ENCODE assay signal across 25 cellular contexts in the genomic region with DNA sequence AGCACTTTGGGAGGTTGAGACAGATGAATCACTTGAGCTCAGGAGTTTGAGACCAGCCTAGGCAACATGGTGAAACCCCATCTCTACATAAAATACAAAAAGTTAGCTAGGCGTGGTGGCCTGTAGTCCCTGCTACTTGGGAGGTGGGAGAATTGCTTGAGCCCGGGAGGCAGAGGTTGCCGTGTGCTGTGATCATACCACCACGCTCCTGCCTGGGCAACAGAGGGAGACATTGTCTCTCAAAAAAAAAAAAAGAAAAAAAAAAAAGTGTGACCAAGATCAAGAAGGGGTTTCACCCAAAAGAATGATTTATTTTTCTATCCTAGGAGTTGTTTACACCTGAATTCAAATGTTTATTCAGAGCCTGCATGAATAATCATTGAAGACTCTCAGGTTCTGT.
DNase-seq lines count a peak whose midpoint lies in the region; ATAC-seq and TF ChIP-seq lines count a peak whose summit lies in the region.
"Had no signal": no experiment of that assay in that cellular context is flagged by ENCODE, and none has a peak within 500 bp of the region (broad histone marks: within the 10 kb centered on the region; RNA-seq: fewer than 3 reads in every experiment).

No MANE protein-coding gene starts in this region.

- DNase-seq in H4 (ENCODE audit: low spot score) (peak; percentile 6), endodermal cell (peak; percentile 54), neural progenitor cell (ENCODE audit: low spot score) (peak; percentile 4), NCI-H1930 (lab: John Stamatoyannopoulos, UW) (no peak)
- DNase-seq in activated T-helper 1 cell treated with anti-CD3 and anti-CD28 coated beads, Interleukin-12 subunit alpha, Interleukin-12 subunit beta, Interleukin-2, Interleukin-4 antibody, amounts not matched to agents 30 ng/mL and 10 ng/mL and 1 ng/mL, durations not matched to agents 14 hours and 24 hours and 36 hours (ENCODE audit: low spot score), result no peak
- DNase-seq: activated CD4-positive, alpha-beta memory T cell treated with anti-CD3 and anti-CD28 coated beads, Interleukin-2, amount 10 ng/mL, durations not matched to agents 7 days and 5 days; activated gamma-delta T cell treated with Interleukin-2 at 50 U/mL for 16 hours; activated naive CD8-positive, alpha-beta T cell treated with anti-CD3 and anti-CD28 coated beads, Interleukin-2, amount 50 U/mL, for 24 hours; Calu3; EL; glutamatergic neuron; KG1; left lung; naive B cell; NCI-H1694 treated with DMSO at 0.1 percent for 48 hours; NCI-H526 treated with DMSO at 0.1 percent for 48 hours; stimulated activated CD4-positive, alpha-beta T cell treated with anti-CD3 and anti-CD28 coated beads, Interleukin-4, amount 100 ng/mL, for 24 hours; stimulated activated naive CD4-positive, alpha-beta T cell treated with Interleukin-2 at 50 U/mL for 16 hours; T1000; testis had no signal

- H3K27ac ChIP-seq in OCI-LY3 (ENCODE audit: low read length) (no peak overlapping the region), endodermal cell (ENCODE audit: low read depth, low read length) (no peak overlapping the region), neural progenitor cell (no peak overlapping the region)
- H3K27ac ChIP-seq: left lung, testis had no signal

- H3K4me2 ChIP-seq in OCI-LY3 (ENCODE audit: low read length) (no peak overlapping the region), neural progenitor cell (no peak overlapping the region)

- H3F3A ChIP-seq in neural progenitor cell (ENCODE audit: low read depth), result no peaks in the 10 kb centered on the region

- H3K36me3 ChIP-seq in OCI-LY3 (replicated peaks; ENCODE audit: low read depth, low read length), result no peaks in the 10 kb centered on the region
- H3K36me3 ChIP-seq in endodermal cell (ENCODE audit: control insufficient read depth, insufficient read depth, low read length), result no peaks in the 10 kb centered on the region
- no peaks in the 10 kb centered on the region for H3K36me3 ChIP-seq in neural progenitor cell
- H3K36me3 ChIP-seq: left lung had no signal

- H3K4me1 ChIP-seq in OCI-LY3 (ENCODE audit: low read length) (no peaks in the 10 kb centered on the region), endodermal cell (ENCODE audit: control insufficient read depth, insufficient read depth, low read length) (no peaks in the 10 kb centered on the region), neural progenitor cell (peaks cover 5% of the 10 kb centered on the region)
- H3K4me1 ChIP-seq: left lung, testis had no signal

- H3K27me3 Mint-ChIP-seq in endodermal cell (ENCODE audit: insufficient read depth) (no peaks in the 10 kb centered on the region), neural progenitor cell (ENCODE audit: insufficient read depth, low read depth) (no peaks in the 10 kb centered on the region)
- H3K27me3 Mint-ChIP-seq in activated T-helper 1 cell treated with anti-CD3 and anti-CD28 coated beads, Interleukin-12 subunit alpha, Interleukin-12 subunit beta, Interleukin-2, Interleukin-4 antibody, amounts not matched to agents 30 ng/mL and 10 ng/mL and 1 ng/mL, durations not matched to agents 14 hours and 24 hours and 36 hours (ENCODE audit: insufficient read depth), result no peaks in the 10 kb centered on the region
- H3K27me3 Mint-ChIP-seq: activated CD4-positive, alpha-beta memory T cell treated with anti-CD3 and anti-CD28 coated beads, Interleukin-2, amount 10 ng/mL, durations not matched to agents 7 days and 5 days; activated naive CD8-positive, alpha-beta T cell treated with anti-CD3 and anti-CD28 coated beads, Interleukin-2, amount 50 U/mL, for 24 hours; central memory CD8-positive, alpha-beta T cell; naive B cell had no signal

- H4K20me1 ChIP-seq in OCI-LY3 (ENCODE audit: insufficient read depth, low read length) (no peaks in the 10 kb centered on the region), neural progenitor cell (ENCODE audit: low read depth) (no peaks in the 10 kb centered on the region)

- H3K4me3 Mint-ChIP-seq in endodermal cell, result no peak overlapping the region
- H3K4me3 Mint-ChIP-seq in neural progenitor cell, result no peak overlapping the region
- H3K4me3 Mint-ChIP-seq in activated T-helper 1 cell treated with anti-CD3 and anti-CD28 coated beads, Interleukin-12 subunit alpha, Interleukin-12 subunit beta, Interleukin-2, Interleukin-4 antibody, amounts not matched to agents 30 ng/mL and 10 ng/mL and 1 ng/mL, durations not matched to agents 14 hours and 24 hours and 36 hours, result no peak overlapping the region
- H3K4me3 Mint-ChIP-seq: activated CD4-positive, alpha-beta memory T cell treated with anti-CD3 and anti-CD28 coated beads, Interleukin-2, amount 10 ng/mL, durations not matched to agents 7 days and 5 days; activated naive CD8-positive, alpha-beta T cell treated with anti-CD3 and anti-CD28 coated beads, Interleukin-2, amount 50 U/mL, for 24 hours; CD14-positive monocyte; central memory CD8-positive, alpha-beta T cell; naive B cell had no signal

- H3K27ac Mint-ChIP-seq in endodermal cell, result no peak overlapping the region
- no peak overlapping the region for H3K27ac Mint-ChIP-seq in neural progenitor cell
- H3K27ac Mint-ChIP-seq in activated T-helper 1 cell treated with anti-CD3 and anti-CD28 coated beads, Interleukin-12 subunit alpha, Interleukin-12 subunit beta, Interleukin-2, Interleukin-4 antibody, amounts not matched to agents 30 ng/mL and 10 ng/mL and 1 ng/mL, durations not matched to agents 14 hours and 24 hours and 36 hours, result no peak overlapping the region
- H3K27ac Mint-ChIP-seq: activated CD4-positive, alpha-beta memory T cell treated with anti-CD3 and anti-CD28 coated beads, Interleukin-2, amount 10 ng/mL, durations not matched to agents 7 days and 5 days; activated naive CD8-positive, alpha-beta T cell treated with anti-CD3 and anti-CD28 coated beads, Interleukin-2, amount 50 U/mL, for 24 hours; naive B cell had no signal

- H3K9me3 Mint-ChIP-seq in endodermal cell (no peaks in the 10 kb centered on the region), neural progenitor cell (peaks cover 2% of the 10 kb centered on the region)
- H3K9me3 Mint-ChIP-seq in activated T-helper 1 cell treated with anti-CD3 and anti-CD28 coated beads, Interleukin-12 subunit alpha, Interleukin-12 subunit beta, Interleukin-2, Interleukin-4 antibody, amounts not matched to agents 30 ng/mL and 10 ng/mL and 1 ng/mL, durations not matched to agents 14 hours and 24 hours and 36 hours, result no peaks in the 10 kb centered on the region
- H3K9me3 Mint-ChIP-seq: CD14-positive monocyte had no signal

- H3K27me3 ChIP-seq in OCI-LY3 (ENCODE audit: low read depth, low read length) (no peaks in the 10 kb centered on the region), endodermal cell (ENCODE audit: control insufficient read depth, insufficient read depth, low read length, poor library complexity, severe bottlenecking) (no peaks in the 10 kb centered on the region), neural progenitor cell (no peaks in the 10 kb centered on the region)
- H3K27me3 ChIP-seq: left lung, testis had no signal

- 55 to 68% methylated on average over 4 of the region's 4 CpGs for WGBS in endodermal cell (ENCODE audit: insufficient coverage in 1 of 2, insufficient read length in 1 of 2), 2 experiments

- H3K9me3 ChIP-seq in OCI-LY3 (ENCODE audit: insufficient read depth, low read length), result no peaks in the 10 kb centered on the region
- no peaks in the 10 kb centered on the region for H3K9me3 ChIP-seq in endodermal cell (ENCODE audit: control insufficient read depth, low read length)
- no peaks in the 10 kb centered on the region for H3K9me3 ChIP-seq in neural progenitor cell (ENCODE audit: low read depth)
- H3K9me3 ChIP-seq: left lung, testis had no signal

- H3K4me3 ChIP-seq in OCI-LY3 (ENCODE audit: low read length) (no peak overlapping the region), endodermal cell (ENCODE audit: low read length) (no peak overlapping the region), neural progenitor cell (no peak overlapping the region)
- H3K4me3 ChIP-seq: left lung, testis had no signal

- H3K79me2 ChIP-seq in OCI-LY3 (ENCODE audit: low read length), result no peaks in the 10 kb centered on the region
- no peaks in the 10 kb centered on the region for H3K79me2 ChIP-seq in neural progenitor cell (ENCODE audit: low read depth)

- no peak overlapping the region for H2AFZ ChIP-seq in OCI-LY3 (ENCODE audit: low read depth, low read length)
- H2AFZ ChIP-seq in neural progenitor cell (replicated peaks), result no peak overlapping the region

- no peaks in the 10 kb centered on the region for H3K4me1 Mint-ChIP-seq in endodermal cell
- peaks cover 12% of the 10 kb centered on the region for H3K4me1 Mint-ChIP-seq in neural progenitor cell
- no peaks in the 10 kb centered on the region for H3K4me1 Mint-ChIP-seq in activated T-helper 1 cell treated with anti-CD3 and anti-CD28 coated beads, Interleukin-12 subunit alpha, Interleukin-12 subunit beta, Interleukin-2, Interleukin-4 antibody, amounts not matched to agents 30 ng/mL and 10 ng/mL and 1 ng/mL, durations not matched to agents 14 hours and 24 hours and 36 hours (ENCODE audit: low read depth)
- H3K4me1 Mint-ChIP-seq: activated CD4-positive, alpha-beta memory T cell treated with anti-CD3 and anti-CD28 coated beads, Interleukin-2, amount 10 ng/mL, durations not matched to agents 7 days and 5 days; activated naive CD8-positive, alpha-beta T cell treated with anti-CD3 and anti-CD28 coated beads, Interleukin-2, amount 50 U/mL, for 24 hours; CD14-positive monocyte; central memory CD8-positive, alpha-beta T cell; naive B cell had no signal

- no peak for ATAC-seq in HG03095 (IDR thresholded peaks at IDR 0.05; ENCODE audit: unreplicated experiment)
- ATAC-seq: activated CD4-positive, CD25-positive, alpha-beta regulatory T cell treated with anti-CD3 and anti-CD28 coated beads, Interleukin-2, amount 50 U/mL, for 24 hours; activated naive CD8-positive, alpha-beta T cell treated with anti-CD3 and anti-CD28 coated beads, Interleukin-2, amount 50 U/mL, for 24 hours; left lung had no signal

- intact Hi-C loops in activated T-helper 1 cell treated with anti-CD3 and anti-CD28 coated beads, Interleukin-12 subunit alpha, Interleukin-12 subunit beta, Interleukin-2, Interleukin-4 antibody, amounts not matched to agents 30 ng/mL and 10 ng/mL and 1 ng/mL, durations not matched to agents 14 hours and 24 hours and 36 hours (cut with micrococcal nuclease), result no loop called here

- H3K9ac ChIP-seq in OCI-LY3 (ENCODE audit: low read length), result no peak overlapping the region
- no peak overlapping the region for H3K9ac ChIP-seq in endodermal cell (ENCODE audit: extremely low read depth, low read length, poor library complexity, severe bottlenecking)
- no peak overlapping the region for H3K9ac ChIP-seq in neural progenitor cell

- TF ChIP-seq CTCF in OCI-LY3 (IDR thresholded peaks at IDR 0.05; ENCODE audit: low read depth, low read length) (peak; percentile 54), endodermal cell (conservative IDR thresholded peaks at IDR 0.05) (peak; percentile 58), neural progenitor cell (IDR thresholded peaks at IDR 0.05) (peak; percentile 29)

- no peaks in the 10 kb centered on the region for H3K36me3 Mint-ChIP-seq in endodermal cell (ENCODE audit: low read depth)
- no peaks in the 10 kb centered on the region for H3K36me3 Mint-ChIP-seq in neural progenitor cell
- no peaks in the 10 kb centered on the region for H3K36me3 Mint-ChIP-seq in activated T-helper 1 cell treated with anti-CD3 and anti-CD28 coated beads, Interleukin-12 subunit alpha, Interleukin-12 subunit beta, Interleukin-2, Interleukin-4 antibody, amounts not matched to agents 30 ng/mL and 10 ng/mL and 1 ng/mL, durations not matched to agents 14 hours and 24 hours and 36 hours (ENCODE audit: low read depth)
- H3K36me3 Mint-ChIP-seq: CD14-positive monocyte, naive B cell had no signal

Comparison
In these comparisons a context has a peak if more than half of its experiments do, and no peak if none do; other contexts are left out.
1. DNase-seq: peak in H4 (single experiment), endodermal cell (single experiment) and neural progenitor cell (single experiment); none in NCI-H1930 (0 of 2) and activated T-helper 1 cell treated with anti-CD3 and anti-CD28 coated beads, Interleukin-12 subunit alpha, Interleukin-12 subunit beta, Interleukin-2, Interleukin-4 antibody, amounts not matched to agents 30 ng/mL and 10 ng/mL and 1 ng/mL, durations not matched to agents 14 hours and 24 hours and 36 hours (single experiment).
2. Peak in every context shown above with its lines, with median percentiles within 50 percentile points of each other: CTCF ChIP-seq.